9 cellular contexts compared by ENCODE assay signal in genomic region chr9:89418112-89418872, GRCh38.
DNase-seq lines count a peak whose midpoint lies in the region; ATAC-seq, FAIRE-seq and TF ChIP-seq lines count a peak whose summit lies in the region.
"Had no signal": no experiment of that assay in that cellular context is flagged by ENCODE, and none has a peak within 500 bp of the region (broad histone marks: within the 10 kb centered on the region; RNA-seq: fewer than 3 reads in every experiment).

No MANE protein-coding gene starts in this region.

- H3K4me3 Mint-ChIP-seq in natural killer cell treated with Interleukin-12 subunit alpha and Interleukin-12 subunit beta and Interleukin-15 and Interleukin-18, amount 100 ng/mL, for 72 hours: peak overlapping the region; percentile 76

- ATAC-seq in GM21825 (IDR thresholded peaks at IDR 0.05; ENCODE audit: unreplicated experiment): peak; percentile 5
- ATAC-seq in natural killer cell treated with Interleukin-12 subunit alpha and Interleukin-12 subunit beta and Interleukin-15 and Interleukin-18, amount 100 ng/mL, for 72 hours: no peak

- peaks cover 67 to 75% of the 10 kb centered on the region in 2 donors for H3K4me1 Mint-ChIP-seq in natural killer cell treated with Interleukin-12 subunit alpha and Interleukin-12 subunit beta and Interleukin-15 and Interleukin-18, amount 100 ng/mL, for 72 hours (ENCODE audit: low read depth in 2 of 2)

- no peak for FAIRE-seq in GM12891 (lab: Jason Lieb, UNC)
- FAIRE-seq: islet of Langerhans had no signal

- no peak for TF ChIP-seq POLR2A in GM12891 (IDR thresholded peaks at IDR 0.05; ENCODE audit: low read depth, low read length)

- H3K9me3 Mint-ChIP-seq in natural killer cell treated with Interleukin-12 subunit alpha and Interleukin-12 subunit beta and Interleukin-15 and Interleukin-18, amount 100 ng/mL, for 72 hours: no peaks in the 10 kb centered on the region

- H3K27ac Mint-ChIP-seq in natural killer cell treated with Interleukin-12 subunit alpha and Interleukin-12 subunit beta and Interleukin-15 and Interleukin-18, amount 100 ng/mL, for 72 hours: peak overlapping the region; percentile 96 to 98

- no peaks in the 10 kb centered on the region for H3K27me3 Mint-ChIP-seq in natural killer cell treated with Interleukin-12 subunit alpha and Interleukin-12 subunit beta and Interleukin-15 and Interleukin-18, amount 100 ng/mL, for 72 hours

- peaks cover 18% of the 10 kb centered on the region for H3K36me3 Mint-ChIP-seq in natural killer cell treated with Interleukin-12 subunit alpha and Interleukin-12 subunit beta and Interleukin-15 and Interleukin-18, amount 100 ng/mL, for 72 hours

- DNase-seq in GM12891 (ENCODE audit: insufficient read length, low spot score) (no peak), SHP77 (lab: John Stamatoyannopoulos, UW) (no peak), ureter (ENCODE audit: low spot score) (no peak), NCI-H1048 (lab: John Stamatoyannopoulos, UW) (no peak)
- DNase-seq in activated CD4-positive, alpha-beta T cell treated with anti-CD3 and anti-CD28 coated beads, Interleukin-2, amount 50 U/mL, for 4 hours: peak; percentile 37 to 51
- DNase-seq in natural killer cell treated with Interleukin-12 subunit alpha and Interleukin-12 subunit beta and Interleukin-15 and Interleukin-18, amount 100 ng/mL, for 72 hours (ENCODE audit: low spot score): no peak
- no peak for DNase-seq in activated CD4-positive, CD25-positive, alpha-beta regulatory T cell treated with anti-CD3 and anti-CD28 coated beads, Interleukin-2, amount 50 U/mL, for 72 hours

TF ChIP-seq in GM12891, 5 proteins besides CTCF, POLR2A, EP300 and RAD21:
- no peak for TF ChIP-seq PAX5 (IDR thresholded peaks at IDR 0.05; ENCODE audit: insufficient read depth, low read length, severe bottlenecking)
- 0 out of 2 replicates have a peak, but pooled peaks have one; percentile 18 for TF ChIP-seq SPI1 (IDR thresholded peaks at IDR 0.05; ENCODE audit: low read depth, low read length)
- no peak for TF ChIP-seq POLR2AphosphoS5 (IDR thresholded peaks at IDR 0.05; ENCODE audit: low read depth, low read length)
- TF ChIP-seq TAF1 (IDR thresholded peaks at IDR 0.05; ENCODE audit: low read depth, low read length): no peak
- TF ChIP-seq POU2F2 (IDR thresholded peaks at IDR 0.05; ENCODE audit: low read depth, low read length): no peak

Comparison
In these comparisons a context has a peak if more than half of its experiments do, and no peak if none do; other contexts are left out.
1. DNase-seq: peak in activated CD4-positive, alpha-beta T cell treated with anti-CD3 and anti-CD28 coated beads, Interleukin-2, amount 50 U/mL, for 4 hours (2 of 2); none in GM12891 (single experiment), natural killer cell treated with Interleukin-12 subunit alpha and Interleukin-12 subunit beta and Interleukin-15 and Interleukin-18, amount 100 ng/mL, for 72 hours (single experiment), activated CD4-positive, CD25-positive, alpha-beta regulatory T cell treated with anti-CD3 and anti-CD28 coated beads, Interleukin-2, amount 50 U/mL, for 72 hours (single experiment), SHP77 (0 of 2), ureter (single experiment) and NCI-H1048 (single experiment).